30 cellular contexts compared by ENCODE assay signal in genomic region chr18:47800756-47801155, GRCh38.
"Had no signal": no experiment of that assay in that cellular context is flagged by ENCODE, and none has a peak within 500 bp of the region (broad histone marks: within the 10 kb centered on the region; RNA-seq: fewer than 3 reads in every experiment).

No MANE protein-coding gene starts in this region.

- ATAC-seq: naive thymus-derived CD4-positive, alpha-beta T cell; natural killer cell; psoas muscle; right cardiac atrium; right lobe of liver; stimulated activated effector memory CD8-positive, alpha-beta T cell treated with anti-CD3 and anti-CD28 coated beads, Interleukin-12 subunit alpha, Interleukin-12 subunit beta, amount 100 ng/mL, for 72 hours; stimulated activated naive B cell treated with anti-CD40 and anti-IgM and Interleukin-4, amounts not matched to agents 10 μg/mL and 1 μg/mL and 100 μg/mL, for 72 hours; upper lobe of right lung had no signal

- H3K36me3 Mint-ChIP-seq: natural killer cell; neural progenitor cell; stimulated activated effector memory CD8-positive, alpha-beta T cell treated with anti-CD3 and anti-CD28 coated beads, Interleukin-12 subunit alpha, Interleukin-12 subunit beta, amount 100 ng/mL, for 72 hours; type B pancreatic cell had no signal

- H3K27me3 ChIP-seq: neural progenitor cell, neutrophil, ovary, right lobe of liver, sigmoid colon, thyroid gland, tibial nerve, upper lobe of right lung, uterus had no signal

- H3K4me3 ChIP-seq: neural progenitor cell, ovary, psoas muscle, right lobe of liver, sigmoid colon, stomach, thoracic aorta, thyroid gland, tibial nerve, upper lobe of right lung, uterus had no signal

- H3K4me1 Mint-ChIP-seq: naive thymus-derived CD4-positive, alpha-beta T cell; natural killer cell; nephron; stimulated activated effector memory CD8-positive, alpha-beta T cell treated with anti-CD3 and anti-CD28 coated beads, Interleukin-12 subunit alpha, Interleukin-12 subunit beta, amount 100 ng/mL, for 72 hours; stimulated activated naive B cell treated with anti-CD40 and anti-IgM and Interleukin-4, amounts not matched to agents 10 μg/mL and 1 μg/mL and 100 μg/mL, for 72 hours had no signal

- H3K9me3 Mint-ChIP-seq: natural killer cell; stimulated activated effector memory CD8-positive, alpha-beta T cell treated with anti-CD3 and anti-CD28 coated beads, Interleukin-12 subunit alpha, Interleukin-12 subunit beta, amount 100 ng/mL, for 72 hours; stimulated activated naive CD8-positive, alpha-beta T cell treated with anti-CD3 and anti-CD28 coated beads, Interleukin-15, Interleukin-2, amounts not matched to agents 100 ng/mL and 50 ng/mL, for 24 hours had no signal

- H3K36me3 ChIP-seq: neural progenitor cell, neutrophil, ovary, right lobe of liver, sigmoid colon, stomach, thoracic aorta, thyroid gland, tibial nerve, upper lobe of right lung, uterus had no signal

- DNase-seq: naive thymus-derived CD4-positive, alpha-beta T cell; natural killer cell; nucleus accumbens; ovary; posterior cingulate gyrus; psoas muscle; right cardiac atrium; right lobe of liver; sigmoid colon; small intestine; stimulated activated CD4-positive, alpha-beta T cell treated with anti-CD3 and anti-CD28 coated beads, Interleukin-15, amount 100 ng/mL, for 24 hours; stimulated activated CD4-positive, alpha-beta T cell treated with anti-CD3 and anti-CD28 coated beads, Interleukin-2, amount 100 ng/mL, for 24 hours; stimulated activated CD4-positive, alpha-beta T cell treated with anti-CD3 and anti-CD28 coated beads, Interleukin-2, amount 100 ng/mL, for 48 hours; stimulated activated CD4-positive, alpha-beta T cell treated with anti-CD3 and anti-CD28 coated beads, Interleukin-4, amount 100 ng/mL, for 24 hours; stimulated activated naive B cell treated with anti-CD40 and anti-IgM and Interleukin-4, amounts not matched to agents 10 μg/mL and 1 μg/mL and 100 μg/mL, for 72 hours; stimulated activated naive CD4-positive, alpha-beta T cell treated with Interleukin-2 at 50 U/mL for 16 hours; stomach; thyroid gland; upper lobe of right lung; uterus had no signal

- H3K4me1 ChIP-seq: neural progenitor cell, parathyroid adenoma, psoas muscle, right lobe of liver, sigmoid colon, thyroid gland, tibial nerve, upper lobe of right lung, uterus had no signal

- H3K27ac Mint-ChIP-seq: naive thymus-derived CD4-positive, alpha-beta T cell; natural killer cell; neural progenitor cell; progenitor cell of endocrine pancreas; stimulated activated effector memory CD8-positive, alpha-beta T cell treated with anti-CD3 and anti-CD28 coated beads, Interleukin-12 subunit alpha, Interleukin-12 subunit beta, amount 100 ng/mL, for 72 hours; stimulated activated naive B cell treated with anti-CD40 and anti-IgM and Interleukin-4, amounts not matched to agents 10 μg/mL and 1 μg/mL and 100 μg/mL, for 72 hours; stimulated activated naive CD8-positive, alpha-beta T cell treated with anti-CD3 and anti-CD28 coated beads, Interleukin-15, Interleukin-2, amounts not matched to agents 100 ng/mL and 50 ng/mL, for 24 hours; type B pancreatic cell had no signal

- H3K4me3 Mint-ChIP-seq: naive thymus-derived CD4-positive, alpha-beta T cell; natural killer cell; nephron; neural progenitor cell; stimulated activated effector memory CD8-positive, alpha-beta T cell treated with anti-CD3 and anti-CD28 coated beads, Interleukin-12 subunit alpha, Interleukin-12 subunit beta, amount 100 ng/mL, for 72 hours; stimulated activated naive B cell treated with anti-CD40 and anti-IgM and Interleukin-4, amounts not matched to agents 10 μg/mL and 1 μg/mL and 100 μg/mL, for 72 hours; stimulated activated naive CD8-positive, alpha-beta T cell treated with anti-CD3 and anti-CD28 coated beads, Interleukin-15, Interleukin-2, amounts not matched to agents 100 ng/mL and 50 ng/mL, for 24 hours; type B pancreatic cell had no signal

- H3K9me3 ChIP-seq: neutrophil, ovary, psoas muscle, right lobe of liver, sigmoid colon, stomach, thoracic aorta, thyroid gland, upper lobe of right lung had no signal
